8 cellular contexts compared by ENCODE assay signal in the genomic region with DNA sequence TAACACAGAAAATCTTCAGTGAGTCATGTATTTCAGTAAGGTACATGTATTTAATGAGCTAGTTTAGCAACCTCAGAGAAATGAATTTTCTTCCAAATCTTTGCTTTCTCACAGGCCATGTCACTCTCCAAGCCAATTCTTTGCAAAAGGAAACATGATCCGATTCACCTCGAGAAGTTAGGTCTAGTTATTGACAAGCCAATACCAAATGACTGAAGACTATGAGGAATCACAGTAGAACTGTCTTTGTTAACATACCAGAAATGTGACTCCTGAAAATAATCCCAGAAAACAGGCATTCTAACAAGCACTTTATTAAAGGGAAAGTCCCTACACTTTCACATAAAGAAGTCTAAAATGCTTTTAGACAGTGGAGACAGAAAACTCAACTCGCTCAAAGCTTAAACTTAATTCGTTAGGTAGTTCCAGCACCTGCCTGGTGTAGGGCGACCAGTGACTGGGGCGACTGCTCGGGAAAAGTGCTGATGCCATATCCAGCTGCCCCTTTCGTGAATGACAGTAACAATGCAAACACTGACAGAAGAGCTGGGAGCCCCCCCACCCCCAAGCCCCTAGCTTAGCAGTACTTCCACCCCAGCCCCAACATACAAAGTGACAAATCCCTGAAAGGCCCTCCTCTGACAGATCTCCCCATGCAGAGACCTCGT. TPM values are rescaled to one million over a fixed set of nuclear protein-coding genes. Genes with fewer than 3 reads are reported as not detected.
A peak's percentile ranks its signal among the peaks of the same experiment; 100 is the strongest.
DNase-seq lines count a peak whose midpoint lies in the region; ATAC-seq lines count a peak whose summit lies in the region.

No MANE protein-coding gene starts in this region.

- H3K9me3 Mint-ChIP-seq in activated naive CD8-positive, alpha-beta T cell treated with anti-CD3 and anti-CD28 coated beads, Interleukin-2, amount 50 U/mL, for 24 hours: peaks cover 4% of the 10 kb centered on the region

- ATAC-seq in activated naive CD8-positive, alpha-beta T cell treated with anti-CD3 and anti-CD28 coated beads, Interleukin-2, amount 50 U/mL, for 24 hours: no peak
- no peak for ATAC-seq in sciatic nerve

- intact Hi-C loops in sciatic nerve (cut with DNase I): no loop called here

- H3K27me3 Mint-ChIP-seq in activated naive CD8-positive, alpha-beta T cell treated with anti-CD3 and anti-CD28 coated beads, Interleukin-2, amount 50 U/mL, for 24 hours: no peaks in the 10 kb centered on the region

- H3K4me1 Mint-ChIP-seq in activated naive CD8-positive, alpha-beta T cell treated with anti-CD3 and anti-CD28 coated beads, Interleukin-2, amount 50 U/mL, for 24 hours: peaks cover 55% of the 10 kb centered on the region

- DNase-seq in NCI-H510A treated with DMSO at 0.1 percent for 48 hours (lab: John Stamatoyannopoulos, UW) (peak; percentile 44), NCI-H510A (lab: John Stamatoyannopoulos, UW) (no peak), LHCN-M2 (ENCODE audit: low read depth) (peak; percentile 10), iPS-NIHi7 (ENCODE audit: extremely low spot score) (peak; percentile 13), sciatic nerve (ENCODE audit: low spot score) (no peak), GF-D8 (lab: John Stamatoyannopoulos, UW) (no peak)
- peak; percentile 22 for DNase-seq in activated naive CD8-positive, alpha-beta T cell treated with anti-CD3 and anti-CD28 coated beads, Interleukin-2, amount 50 U/mL, for 24 hours
- DNase-seq in stimulated activated CD4-positive, alpha-beta T cell treated with anti-CD3 and anti-CD28 coated beads, Interleukin-1b, Interleukin-23, amount 100 ng/mL, for 48 hours: peak; percentile 19

- peak overlapping the region; percentile 96 for H3K27ac Mint-ChIP-seq in activated naive CD8-positive, alpha-beta T cell treated with anti-CD3 and anti-CD28 coated beads, Interleukin-2, amount 50 U/mL, for 24 hours

- H3K4me3 Mint-ChIP-seq in activated naive CD8-positive, alpha-beta T cell treated with anti-CD3 and anti-CD28 coated beads, Interleukin-2, amount 50 U/mL, for 24 hours: peak overlapping the region; percentile 96

- peaks cover 18% of the 10 kb centered on the region for H3K36me3 Mint-ChIP-seq in activated naive CD8-positive, alpha-beta T cell treated with anti-CD3 and anti-CD28 coated beads, Interleukin-2, amount 50 U/mL, for 24 hours (ENCODE audit: low read depth)

RNA-seq across cellular contexts. Expression of gene MEMO1, which starts 1.9 kb away (rescaled TPM):
- total RNA-seq in LHCN-M2 (2014; rRNA removed) (47.8 and 48.3 TPM in 2 replicates), sciatic nerve (32.9 TPM)
- polyA plus RNA-seq in LHCN-M2 (2012): 33.9 TPM

RNA-seq across cellular contexts. Expression of gene DPY30, which starts 30.7 kb away (rescaled TPM):
- total RNA-seq in LHCN-M2 (2014; rRNA removed) (69.6 and 70.7 TPM in 2 replicates), sciatic nerve (45.4 TPM)
- polyA plus RNA-seq in LHCN-M2 (2012): 80.2 TPM

RNA-seq across cellular contexts. Expression of gene SPAST, which starts 54.4 kb away (rescaled TPM):
- total RNA-seq in LHCN-M2 (2014; rRNA removed) (17.7 and 17.9 TPM in 2 replicates), sciatic nerve (21.2 TPM)
- 2.7 TPM for polyA plus RNA-seq in LHCN-M2 (2012)

Comparison
In these comparisons a context has a peak if more than half of its experiments do, and no peak if none do; other contexts are left out.
1. DNase-seq: peak in NCI-H510A treated with DMSO at 0.1 percent for 48 hours (single experiment), LHCN-M2 (single experiment), activated naive CD8-positive, alpha-beta T cell treated with anti-CD3 and anti-CD28 coated beads, Interleukin-2, amount 50 U/mL, for 24 hours (single experiment), iPS-NIHi7 (single experiment) and stimulated activated CD4-positive, alpha-beta T cell treated with anti-CD3 and anti-CD28 coated beads, Interleukin-1b, Interleukin-23, amount 100 ng/mL, for 48 hours (single experiment); none in NCI-H510A (single experiment), sciatic nerve (single experiment) and GF-D8 (single experiment).